ENCODE assay signal across 8 cellular contexts in genomic region chr20:43666376-43667328, GRCh38. TPM values are rescaled to one million over a fixed set of nuclear protein-coding genes. Genes with fewer than 3 reads are reported as not detected.
DNase-seq lines count a peak whose midpoint lies in the region; ATAC-seq, FAIRE-seq and TF ChIP-seq lines count a peak whose summit lies in the region.

MYBL2 (plus strand) TSS chr20:43667114; CDS start chr20:43667284, 170 bp downstream.

- no peaks in the 10 kb centered on the region for H3K9me3 Mint-ChIP-seq in CD4-positive, alpha-beta T cell
- no peaks in the 10 kb centered on the region for H3K9me3 Mint-ChIP-seq in natural killer cell

- no peak for TF ChIP-seq CTCF in CD4-positive, alpha-beta T cell (IDR thresholded peaks at IDR 0.05)
- no peak for TF ChIP-seq CTCF in natural killer cell (IDR thresholded peaks at IDR 0.05)

- peak; percentile 50 to 72 (median 62) for DNase-seq in CD4-positive, alpha-beta T cell
- DNase-seq in GM19239 (ENCODE audit: insufficient read length, low spot score) = peak; percentile 75
- DNase-seq in NOMO-1 (lab: John Stamatoyannopoulos, UW; ENCODE audit: unreplicated experiment in 2 of 2) = peak; percentile 59 to 72
- peak; percentile 25 to 39 for DNase-seq in activated CD8-positive, alpha-beta memory T cell treated with anti-CD3 and anti-CD28 coated beads for 4 hours (ENCODE audit: low read depth in 2 of 2)
- peak; percentile 28 for DNase-seq in epidermal melanocyte (ENCODE audit: insufficient read length, low spot score)
- peak; percentile 63 for DNase-seq in natural killer cell

- peak within 1 kb of the TSS; percentile 45 for H3K4me3 ChIP-seq in thymus (ENCODE audit: low read length)

- no peak for FAIRE-seq in GM19239 (lab: Jason Lieb, UNC)

- H3K36me3 Mint-ChIP-seq in CD4-positive, alpha-beta T cell (ENCODE audit: low read depth) = no peaks in the 10 kb centered on the region
- no peaks in the 10 kb centered on the region for H3K36me3 Mint-ChIP-seq in natural killer cell

- peaks cover 8% of the 10 kb centered on the region for H3K4me1 ChIP-seq in thymus (ENCODE audit: control insufficient read depth, insufficient read depth, low read length)

- peaks cover 24% of the 10 kb centered on the region for H3K27me3 ChIP-seq in CD4-positive, alpha-beta T cell (ENCODE audit: control insufficient read depth, insufficient read depth, low read length)
- peaks cover 9% of the 10 kb centered on the region for H3K27me3 ChIP-seq in thymus (ENCODE audit: control insufficient read depth, insufficient read depth)

- H3K4me3 Mint-ChIP-seq in CD4-positive, alpha-beta T cell = peak within 1 kb of the TSS; percentile 58
- H3K4me3 Mint-ChIP-seq in natural killer cell = peak within 1 kb of the TSS; percentile 79

- no peak within 1 kb of the TSS for H3K27ac ChIP-seq in CD4-positive, alpha-beta T cell (ENCODE audit: low read depth, low read length)
- H3K27ac ChIP-seq in thymus (ENCODE audit: low read depth) = no peak within 1 kb of the TSS

- H3K9me3 ChIP-seq in CD4-positive, alpha-beta T cell (ENCODE audit: control insufficient read depth, low read length) = no peaks in the 10 kb centered on the region
- no peaks in the 10 kb centered on the region for H3K9me3 ChIP-seq in thymus (ENCODE audit: control insufficient read depth)

- peaks cover 27% of the 10 kb centered on the region for H3K27me3 Mint-ChIP-seq in CD4-positive, alpha-beta T cell
- peaks cover 4 to 7% of the 10 kb centered on the region in 2 donors for H3K27me3 Mint-ChIP-seq in natural killer cell (ENCODE audit: low read depth in 2 of 2)

- no peak within 1 kb of the TSS for H3K27ac Mint-ChIP-seq in CD4-positive, alpha-beta T cell
- no peak within 1 kb of the TSS for H3K27ac Mint-ChIP-seq in natural killer cell

- no peaks in the 10 kb centered on the region for H3K36me3 ChIP-seq in thymus (ENCODE audit: control insufficient read depth, insufficient read depth)

- ATAC-seq in CD4-positive, alpha-beta T cell (ENCODE audit: poor library complexity) = peak; percentile 96
- peak; percentile 32 for ATAC-seq in HG03457 (IDR thresholded peaks at IDR 0.05; ENCODE audit: unreplicated experiment)
- ATAC-seq in natural killer cell = peak; percentile 95 to 98 (median 98)

- CTCF ChIA-PET in CD4-positive, alpha-beta T cell (lab: Charles Lee) = interaction anchor here (0.9 kb wide), 1 partner anchor 8 kb away, joined by 3 read pairs; no protein-coding TSS in a partner anchor

- POLR2A ChIA-PET in CD4-positive, alpha-beta T cell (lab: Charles Lee) = interaction anchor here (0.6 to 0.9 kb wide), 4 partner anchors 11 to 209 kb away, joined by 3 to 4 read pairs (median 3); partner anchors contain the start of gene SRSF6

- intact Hi-C loops in CD4-positive, alpha-beta T cell (cut with DNase I, micrococcal nuclease) = loop anchor here (2.0 to 5.0 kb wide), 2 partner anchors 56 to 76 kb away; partner anchors contain the start of gene IFT52 (in 1 of the 2)
- intact Hi-C loops in natural killer cell (cut with micrococcal nuclease) = no loop called here

- WGBS in thymus = 10% methylated on average over 90 of the region's 90 CpGs

- H3K4me1 Mint-ChIP-seq in CD4-positive, alpha-beta T cell (ENCODE audit: low read depth) = no peaks in the 10 kb centered on the region
- no peaks in the 10 kb centered on the region for H3K4me1 Mint-ChIP-seq in natural killer cell

RNA-seq across cellular contexts. Expression of gene MYBL2, which starts in this region (rescaled TPM):
- total RNA-seq in CD4-positive, alpha-beta T cell = under 1 TPM; 0.56 to 0.69 TPM
- 1 to 10 TPM; 1.6 to 2.4 (median 1.7) TPM for total RNA-seq in natural killer cell
- 2.4 TPM for polyA plus RNA-seq in thymus

Comparison
In these comparisons a context has a peak if more than half of its experiments do, and no peak if none do; other contexts are left out.
1. Peak in DNase-seq and ATAC-seq in CD4-positive, alpha-beta T cell; RNA of the gene not detected or under 1 TPM.
2. ATAC-seq: peak in every context shown above with its lines; median percentile 98 in natural killer cell; 96 in CD4-positive, alpha-beta T cell; 32 in HG03457.